Comparison of ENCODE assay signal across 1 cellular context in the genomic region with DNA sequence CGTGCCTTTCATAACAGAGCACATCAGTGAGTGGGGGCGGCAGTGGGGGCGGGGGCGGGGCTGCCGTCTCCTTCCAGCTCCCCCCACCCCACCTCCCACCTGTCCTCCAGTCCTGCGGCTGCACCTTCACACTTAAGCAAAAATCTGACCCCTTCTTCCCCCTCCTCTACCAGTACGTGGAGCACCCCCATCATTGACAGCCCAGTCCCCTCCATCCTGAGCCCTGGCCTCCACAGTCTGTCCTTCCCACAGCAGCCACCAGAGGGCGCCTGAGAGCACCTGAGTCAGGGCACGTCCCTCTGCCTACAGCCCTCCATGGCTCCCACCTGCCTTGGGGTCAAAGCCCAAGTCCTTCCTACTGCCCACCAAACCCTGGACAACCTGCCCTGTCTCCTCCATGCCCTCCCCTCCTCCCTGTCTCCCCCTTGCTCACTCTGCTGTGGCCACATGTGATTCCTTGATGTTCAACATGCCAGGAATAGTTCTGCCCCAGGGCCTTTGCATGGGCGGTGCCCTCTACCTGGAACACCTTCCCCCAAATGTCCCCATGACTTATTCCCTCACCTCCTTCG.
TF ChIP-seq lines count a peak whose summit lies in the region.

No MANE protein-coding gene starts in this region.

TF ChIP-seq in endothelial cell of umbilical vein, 7 proteins besides CTCF, POLR2A, EP300 and RAD21:
- no peak for TF ChIP-seq EZH2 (IDR thresholded peaks at IDR 0.05; ENCODE audit: borderline replicate concordance, low read depth, low read length, severe bottlenecking)
- TF ChIP-seq, protein P1, sequence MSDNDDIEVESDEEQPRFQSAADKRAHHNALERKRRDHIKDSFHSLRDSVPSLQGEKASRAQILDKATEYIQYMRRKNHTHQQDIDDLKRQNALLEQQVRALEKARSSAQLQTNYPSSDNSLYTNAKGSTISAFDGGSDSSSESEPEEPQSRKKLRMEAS (IDR thresholded peaks at IDR 0.05; ENCODE audit: insufficient read depth, insufficient read length), result no peak
- TF ChIP-seq JUN (IDR thresholded peaks at IDR 0.05; ENCODE audit: borderline replicate concordance, insufficient read depth, insufficient read length, low read depth), result no peak
- no peak for TF ChIP-seq GATA2 (IDR thresholded peaks at IDR 0.05; ENCODE audit: insufficient read depth, insufficient read length, low read depth, low read length)
- no peak for TF ChIP-seq POLR2AphosphoS5 (IDR thresholded peaks at IDR 0.05; ENCODE audit: insufficient read depth, low read depth, low read length)
- TF ChIP-seq FOS (IDR thresholded peaks at IDR 0.05; ENCODE audit: borderline replicate concordance, insufficient read depth, low read length), result no peak
- TF ChIP-seq MYC (IDR thresholded peaks at IDR 0.05; ENCODE audit: low read depth, low read length), result no peak
TF ChIP-seq in endothelial cell of umbilical vein: peak in this region for 0.
